ENCODE assay signal across 34 cellular contexts in the genomic region with DNA sequence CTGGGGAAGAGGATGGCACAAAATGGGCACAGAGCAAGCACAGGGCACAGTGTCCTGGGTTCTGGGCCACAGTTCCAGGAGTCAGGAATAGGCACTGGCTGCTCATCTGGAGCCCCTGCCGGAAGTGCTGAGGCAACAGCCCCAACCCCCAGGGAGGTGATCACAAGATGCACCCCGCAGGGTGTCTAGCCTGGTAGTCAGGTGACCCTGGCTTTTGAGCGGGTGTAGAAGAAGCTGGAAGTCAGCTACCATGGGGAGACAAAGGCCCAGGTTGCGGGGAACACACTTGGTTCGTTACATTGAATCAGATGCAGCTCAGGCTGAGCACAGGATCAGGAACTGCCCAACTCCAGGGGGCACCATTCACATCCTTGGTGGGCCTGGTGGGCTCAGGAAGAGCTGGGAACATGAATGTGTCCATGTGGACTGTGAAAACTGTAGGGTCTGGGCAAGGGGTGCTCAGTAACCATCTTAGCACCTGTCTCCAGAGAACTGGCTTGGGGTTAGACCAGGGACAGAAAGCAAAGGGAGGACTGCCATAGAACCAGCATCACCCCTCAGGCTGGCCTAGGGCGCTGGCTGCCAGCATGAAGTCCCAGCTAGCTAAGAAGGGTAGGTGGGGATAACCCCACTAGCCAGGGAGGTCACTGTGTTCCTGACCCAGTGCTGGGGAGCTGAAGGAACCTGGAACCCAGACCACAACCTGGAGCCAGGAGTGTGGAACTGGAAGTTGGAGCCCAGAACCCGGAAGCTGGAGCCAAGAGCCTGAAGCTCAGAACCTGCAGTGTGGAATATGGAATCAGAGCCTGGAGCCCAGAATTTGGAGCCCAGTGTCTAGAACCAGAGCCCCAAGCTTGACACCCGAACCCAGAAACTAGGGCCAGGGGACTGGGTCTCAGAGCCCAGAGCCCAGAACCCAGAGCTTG. TPM values are rescaled to one million over a fixed set of nuclear protein-coding genes. Genes with fewer than 3 reads are reported as not detected.
DNase-seq lines count a peak whose midpoint lies in the region; ATAC-seq and TF ChIP-seq lines count a peak whose summit lies in the region.
"Had no signal": no experiment of that assay in that cellular context is flagged by ENCODE, and none has a peak within 500 bp of the region (broad histone marks: within the 10 kb centered on the region; RNA-seq: fewer than 3 reads in every experiment).

No MANE protein-coding gene starts in this region.

- no peaks in the 10 kb centered on the region for H3K27me3 Mint-ChIP-seq in CD8-positive, alpha-beta T cell (ENCODE audit: low read depth)
- H3K27me3 Mint-ChIP-seq: activated T-cell treated with anti-CD3 and anti-CD28 coated beads, Interleukin-2, amount 50 U/mL, for 24 hours; type B pancreatic cell had no signal

- no peak for DNase-seq in CD8-positive, alpha-beta T cell
- DNase-seq in body of pancreas (no peak), right lobe of liver (peak in 1 of 3 donors; percentile 75), COR-L47 (lab: John Stamatoyannopoulos, UW) (no peak), NCI-H524 (lab: John Stamatoyannopoulos, UW) (no peak), SW480 (ENCODE audit: low spot score) (no peak)
- DNase-seq: activated CD4-positive, alpha-beta T cell treated with anti-CD3 and anti-CD28 coated beads for 1 hour; activated gamma-delta T cell treated with Interleukin-2 at 50 U/mL for 16 hours; activated T-cell treated with anti-CD3 and anti-CD28 coated beads, Interleukin-2, amount 50 U/mL, for 24 hours; adrenal gland; effector CD4-positive, alpha-beta T cell; EL; GOT3; NCI-H1105; NCI-H2029; NCI-H2227 treated with DMSO at 0.1 percent for 48 hours; NCI-H774; posterior cingulate gyrus; RPMI8226; stimulated activated CD4-positive, alpha-beta T cell treated with anti-CD3 and anti-CD28 coated beads, Interleukin-12 subunit alpha, Interleukin-12 subunit beta, amount 100 ng/mL, for 4 hours; stimulated activated CD4-positive, alpha-beta T cell treated with anti-CD3 and anti-CD28 coated beads, Interleukin-4, amount 100 ng/mL, for 1 hour had no signal

- no peak overlapping the region for H3K4me3 Mint-ChIP-seq in CD8-positive, alpha-beta T cell
- H3K4me3 Mint-ChIP-seq: activated T-cell treated with anti-CD3 and anti-CD28 coated beads, Interleukin-2, amount 50 U/mL, for 24 hours; brain; T-helper 1 cell treated with Interleukin-12 subunit alpha and Interleukin-12 subunit beta and Interleukin-4 antibody, amounts not matched to agents 30 μg/mL and 1 μg/mL, for 36 hours; type B pancreatic cell had no signal

- intact Hi-C loops in CD8-positive, alpha-beta T cell (cut with DNase I, micrococcal nuclease) = no loop called here
- intact Hi-C loops in body of pancreas (cut with DNase I) (loop anchor here (5.0 kb wide), 1 partner anchor 66 kb away; the partner anchor contains the start of gene MXD3), right lobe of liver (cut with DNase I) (no loop called here)

- H3K27ac ChIP-seq in CD8-positive, alpha-beta T cell (ENCODE audit: low read depth, low read length) = no peak overlapping the region
- H3K27ac ChIP-seq in HEK293 (ENCODE audit: extremely low read depth, low read depth, low read length) (no peak overlapping the region), body of pancreas (peak overlapping the region in 3 of 4 donors; percentile 6 to 51 (median 44)), right lobe of liver (peak overlapping the region; percentile 91 to 94 (median 93))
- H3K27ac ChIP-seq: adrenal gland, epithelial cell of prostate had no signal

- peaks cover 5% of the 10 kb centered on the region for H3K36me3 Mint-ChIP-seq in CD8-positive, alpha-beta T cell
- H3K36me3 Mint-ChIP-seq: brain, type B pancreatic cell had no signal

- H3K9me3 ChIP-seq in CD8-positive, alpha-beta T cell (ENCODE audit: low read length) = no peaks in the 10 kb centered on the region
- H3K9me3 ChIP-seq in HEK293 (ENCODE audit: control insufficient read depth, insufficient read depth, low read depth, low read length) = no peaks in the 10 kb centered on the region
- H3K9me3 ChIP-seq in body of pancreas = no peaks in the 10 kb centered on the region
- no peaks in the 10 kb centered on the region for H3K9me3 ChIP-seq in right lobe of liver
- H3K9me3 ChIP-seq: adrenal gland; BLaER1 treated with 17β-estradiol and CSF1 and Interleukin-3, amounts not matched to agents 10 nM and 100 nM had no signal

- no peak for TF ChIP-seq CTCF in CD8-positive, alpha-beta T cell (IDR thresholded peaks at IDR 0.05)
- TF ChIP-seq CTCF in HEK293 (tag by site-specific recombination; IDR thresholded peaks at IDR 0.05) = no peak
- no peak for TF ChIP-seq CTCF in body of pancreas (IDR thresholded peaks at IDR 0.05)
- TF ChIP-seq CTCF in right lobe of liver (IDR thresholded peaks at IDR 0.05) = no peak

- H3K36me3 ChIP-seq in CD8-positive, alpha-beta T cell (ENCODE audit: insufficient read depth, low read length) = no peaks in the 10 kb centered on the region
- H3K36me3 ChIP-seq in HEK293 (ENCODE audit: control insufficient read depth in 2 of 2, insufficient read depth in 1 of 2, low read length in 2 of 2) = no peaks in the 10 kb centered on the region
- no peaks in the 10 kb centered on the region for H3K36me3 ChIP-seq in body of pancreas (replicated peaks in 1 of 2; ENCODE audit: insufficient read depth in 1 of 2, low read depth in 2 of 2)
- H3K36me3 ChIP-seq in right lobe of liver = no peaks in the 10 kb centered on the region
- H3K36me3 ChIP-seq: adrenal gland had no signal

- peaks cover 47% of the 10 kb centered on the region for H3K4me1 ChIP-seq in CD8-positive, alpha-beta T cell (ENCODE audit: insufficient read depth, low read length)
- peaks cover 6% of the 10 kb centered on the region; the same call in 1 of the 2 replicates for H3K4me1 ChIP-seq in HEK293 (ENCODE audit: control insufficient read depth, insufficient read depth, low read length)
- peaks cover 21% of the 10 kb centered on the region for H3K4me1 ChIP-seq in body of pancreas
- peaks cover 0 to 74% (median 25%) of the 10 kb centered on the region in 4 donors for H3K4me1 ChIP-seq in right lobe of liver
- H3K4me1 ChIP-seq: adrenal gland had no signal

- CTCF ChIA-PET in CD8-positive, alpha-beta T cell (lab: Charles Lee) = interaction anchor here (1.0 to 5.7 kb wide), 11 partner anchors 8 to 124 kb away, joined by 3 to 39 read pairs (median 6); no protein-coding TSS in a partner anchor
- CTCF ChIA-PET in HEK293 (lab: Yijun Ruan, JAX) = interaction anchor here (0.5 to 4.2 kb wide), 17 partner anchors 8 to 412 kb away, joined by 3 to 39 read pairs (median 4); partner anchors contain the start of gene LMAN2

- POLR2A ChIA-PET in CD8-positive, alpha-beta T cell (lab: Charles Lee) = interaction anchor here (1.1 to 1.5 kb wide), 4 partner anchors 12 to 68 kb away, joined by 3 to 4 read pairs (median 3); partner anchors contain the start of gene PRR7
- POLR2A ChIA-PET in HEK293 (lab: Yijun Ruan, JAX) = interaction anchor here (0.5 to 1.4 kb wide), 7 partner anchors 18 to 94 kb away, joined by 3 to 8 read pairs (median 3); partner anchors contain the start of gene GRK6

- no peak for ATAC-seq in CD8-positive, alpha-beta T cell
- no peak for ATAC-seq in body of pancreas
- ATAC-seq in right lobe of liver = peak; percentile 2 to 33 (median 14)
- no peak for ATAC-seq in HG03095 (IDR thresholded peaks at IDR 0.05; ENCODE audit: unreplicated experiment)
- ATAC-seq: sciatic nerve had no signal

- H3K4me1 Mint-ChIP-seq in CD8-positive, alpha-beta T cell (ENCODE audit: low read depth) = peaks cover 45% of the 10 kb centered on the region

- no peaks in the 10 kb centered on the region for H3K27me3 ChIP-seq in CD8-positive, alpha-beta T cell (ENCODE audit: insufficient read depth, low read length)
- H3K27me3 ChIP-seq in body of pancreas (no peaks in the 10 kb centered on the region), right lobe of liver (no peaks in the 10 kb centered on the region)
- H3K27me3 ChIP-seq: BLaER1 treated with 17β-estradiol and CSF1 and Interleukin-3, amounts not matched to agents 10 nM and 100 nM had no signal

- no peak overlapping the region for H3K4me3 ChIP-seq in CD8-positive, alpha-beta T cell (ENCODE audit: low read depth, low read length)
- H3K4me3 ChIP-seq in HEK293 (ENCODE audit: low read depth, low read length) (no peak overlapping the region), body of pancreas (no peak overlapping the region), right lobe of liver (peak overlapping the region; percentile 8 to 49 (median 32))
- H3K4me3 ChIP-seq: adrenal gland; BLaER1 treated with 17β-estradiol and CSF1 and Interleukin-3, amounts not matched to agents 10 nM and 100 nM; lung had no signal

- H3K9me3 Mint-ChIP-seq in CD8-positive, alpha-beta T cell = no peaks in the 10 kb centered on the region
- H3K9me3 Mint-ChIP-seq: activated T-cell treated with anti-CD3 and anti-CD28 coated beads, Interleukin-2, amount 50 U/mL, for 24 hours; T-helper 1 cell treated with Interleukin-12 subunit alpha and Interleukin-12 subunit beta and Interleukin-4 antibody, amounts not matched to agents 30 μg/mL and 1 μg/mL, for 36 hours; type B pancreatic cell had no signal

- peak overlapping the region; percentile 45 for H3K27ac Mint-ChIP-seq in CD8-positive, alpha-beta T cell

- WGBS in body of pancreas, 2 donors = 76 to 90% methylated on average over 5 to 8 of the region's 8 CpGs
- 38% methylated on average over 4 of the region's 8 CpGs for WGBS in right lobe of liver (ENCODE audit: insufficient coverage, low coverage, low lambda C conversion rate, missing lambda C conversion rate)

- no peak for TF ChIP-seq POLR2A in body of pancreas (IDR thresholded peaks at IDR 0.05)
- TF ChIP-seq POLR2A in right lobe of liver (IDR thresholded peaks at IDR 0.05) = no peak

RNA-seq across cellular contexts. Expression of gene SLC34A1, which starts 6.1 kb away (rescaled TPM):
- not detected for total RNA-seq in CD8-positive, alpha-beta T cell
- total RNA-seq in body of pancreas (not detected), right lobe of liver (1 to 10 TPM in 3 of 6 experiments, under 1 TPM in 2, not detected in 1; 0.12 to 5.3 (median 1.6) TPM)
- total RNA-seq: adrenal gland, kidney epithelial cell, lung, sciatic nerve, subcutaneous adipose tissue had no signal

RNA-seq across cellular contexts. Expression of gene RGS14, which starts 20.4 kb away (rescaled TPM):
- 10 to 100 TPM; 22.7 to 23.5 TPM for total RNA-seq in CD8-positive, alpha-beta T cell
- total RNA-seq in body of pancreas = 10 to 100 TPM; 15.0 to 39.2 TPM
- total RNA-seq in right lobe of liver = 10 to 100 TPM; 29.2 to 43.1 (median 35.2) TPM

RNA-seq across cellular contexts. Expression of gene PFN3, which starts 22.3 kb away (rescaled TPM):
- not detected for total RNA-seq in CD8-positive, alpha-beta T cell
- total RNA-seq in body of pancreas (not detected), right lobe of liver (not detected)
- total RNA-seq: adrenal gland, kidney epithelial cell, lung, M059J, mucosa of gallbladder, sciatic nerve, subcutaneous adipose tissue had no signal

RNA-seq across cellular contexts. Expression of gene LMAN2, which starts 26.6 kb away (rescaled TPM):
- 10 to 100 TPM; 49.0 to 61.4 TPM for total RNA-seq in CD8-positive, alpha-beta T cell
- 100 to 1,000 TPM; 218 to 227 TPM for total RNA-seq in body of pancreas
- 100 to 1,000 TPM; 103 to 297 (median 160) TPM for total RNA-seq in right lobe of liver

RNA-seq across cellular contexts. Expression of gene F12, which starts 31.2 kb away (rescaled TPM):
- total RNA-seq in CD8-positive, alpha-beta T cell = not detected
- total RNA-seq in body of pancreas (1 to 10 TPM in 1 of 2 donors, under 1 TPM in 1; 0.33 to 4.4 TPM), right lobe of liver (100 to 1,000 TPM; 236 to 518 (median 365) TPM)

Comparison
In these comparisons a context has a peak if more than half of its experiments do, and no peak if none do; other contexts are left out.
1. ATAC-seq: peak in right lobe of liver (4 of 4); none in CD8-positive, alpha-beta T cell (single experiment), body of pancreas (single experiment) and HG03095 (single experiment).
2. H3K27ac ChIP-seq: peak in body of pancreas (3 of 4) and right lobe of liver (3 of 3); none in CD8-positive, alpha-beta T cell (single experiment) and HEK293 (single experiment).
3. H3K4me3 ChIP-seq: peak in right lobe of liver (3 of 3); none in CD8-positive, alpha-beta T cell (single experiment), HEK293 (single experiment) and body of pancreas (0 of 2).